Comparison of ENCODE assay signal across 1 cellular context in the genomic region with DNA sequence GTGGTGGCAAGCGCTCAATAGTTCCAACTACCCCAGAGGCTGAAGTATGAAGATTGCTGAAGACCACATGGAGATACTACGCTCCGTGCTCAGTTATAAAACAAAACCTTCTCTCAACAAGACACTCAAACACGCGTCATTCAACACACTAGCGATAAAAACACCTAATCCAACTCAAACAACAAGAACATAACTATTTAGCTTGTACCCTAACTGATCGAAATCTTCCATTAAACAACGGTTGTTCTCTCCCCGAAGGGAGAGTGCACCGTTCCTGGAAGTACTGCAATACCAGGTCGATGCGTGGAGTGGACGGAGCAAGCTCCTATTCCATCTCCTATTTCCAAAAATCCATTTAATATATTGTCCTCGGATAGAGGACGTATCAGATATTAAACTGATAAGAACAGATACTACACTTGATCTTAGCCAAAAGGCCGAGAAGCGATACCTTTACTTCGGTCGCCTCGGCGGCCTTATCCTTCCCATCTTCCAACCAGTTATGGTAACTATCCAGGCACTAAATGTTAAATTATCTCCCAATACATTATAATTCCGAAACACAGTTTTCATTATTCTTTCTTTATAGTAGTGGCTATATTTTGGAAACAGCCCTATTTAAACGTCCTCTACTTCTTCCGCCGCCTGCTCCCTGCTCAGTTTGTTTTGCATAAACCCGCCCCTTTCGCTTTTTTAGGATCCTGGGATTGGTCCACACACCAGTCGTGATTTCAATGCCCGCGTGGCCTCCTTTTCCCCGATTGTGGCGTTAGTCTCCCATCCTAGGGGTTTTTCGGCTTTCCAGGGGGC.
TF ChIP-seq lines count a peak whose summit lies in the region.

No MANE protein-coding gene starts in this region.

TF ChIP-seq in HepG2, 621 proteins besides CTCF, POLR2A, EP300 and RAD21 (continued from another document):
- TF ChIP-seq, protein P1, sequence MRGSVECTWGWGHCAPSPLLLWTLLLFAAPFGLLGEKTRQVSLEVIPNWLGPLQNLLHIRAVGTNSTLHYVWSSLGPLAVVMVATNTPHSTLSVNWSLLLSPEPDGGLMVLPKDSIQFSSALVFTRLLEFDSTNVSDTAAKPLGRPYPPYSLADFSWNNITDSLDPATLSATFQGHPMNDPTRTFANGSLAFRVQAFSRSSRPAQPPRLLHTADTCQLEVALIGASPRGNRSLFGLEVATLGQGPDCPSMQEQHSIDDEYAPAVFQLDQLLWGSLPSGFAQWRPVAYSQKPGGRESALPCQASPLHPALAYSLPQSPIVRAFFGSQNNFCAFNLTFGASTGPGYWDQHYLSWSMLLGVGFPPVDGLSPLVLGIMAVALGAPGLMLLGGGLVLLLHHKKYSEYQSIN (CRISPR knock-in tag; IDR thresholded peaks at IDR 0.05; ENCODE audit: borderline replicate concordance) = peak; percentile 65; the same call in 1 of the 2 replicates
- TF ChIP-seq ZNF598 (CRISPR knock-in tag; IDR thresholded peaks at IDR 0.05; ENCODE audit: borderline replicate concordance) (no peak), IKZF1 (IDR thresholded peaks at IDR 0.05) (no peak), ZNF557 (CRISPR knock-in tag; IDR thresholded peaks at IDR 0.05) (peak; percentile 82; the same call in 1 of the 2 replicates), HNRNPUL1 (IDR thresholded peaks at IDR 0.05; ENCODE audit: low read depth, low read length) (no peak), STAG1 (CRISPR knock-in tag; IDR thresholded peaks at IDR 0.05) (peak; percentile 17; the same call in 1 of the 2 replicates), ATAD3A (CRISPR knock-in tag; IDR thresholded peaks at IDR 0.05) (no peak), ZMYM4 (CRISPR knock-in tag; IDR thresholded peaks at IDR 0.05) (peak; percentile 63; the same call in 1 of the 2 replicates), SIX4 (CRISPR knock-in tag; IDR thresholded peaks at IDR 0.05) (peak; percentile 68), ARHGAP35 (CRISPR knock-in tag; IDR thresholded peaks at IDR 0.05; ENCODE audit: borderline replicate concordance) (peak; percentile 59; the same call in 1 of the 2 replicates), ZNF101 (CRISPR knock-in tag; IDR thresholded peaks at IDR 0.05; ENCODE audit: borderline replicate concordance, low read depth) (peak; percentile 77; the same call in 1 of the 2 replicates), ZKSCAN1 (IDR thresholded peaks at IDR 0.05; ENCODE audit: low read length) (peak; percentile 71; the same call in 1 of the 2 replicates), NFKBIZ (CRISPR knock-in tag; IDR thresholded peaks at IDR 0.05) (peak; percentile 87; the same call in 1 of the 2 replicates), SNAI1 (CRISPR knock-in tag; IDR thresholded peaks at IDR 0.05; ENCODE audit: borderline replicate concordance) (no peak), SNAPC2 (CRISPR knock-in tag; IDR thresholded peaks at IDR 0.05) (peak; percentile 100), TCF7L2 (IDR thresholded peaks at IDR 0.05; ENCODE audit: low read depth, low read length) (no peak), ZNF7 (CRISPR knock-in tag; IDR thresholded peaks at IDR 0.05) (peak; percentile 68), SP140L (CRISPR knock-in tag; IDR thresholded peaks at IDR 0.05; ENCODE audit: borderline replicate concordance) (peak; percentile 97), ZMAT3 (CRISPR knock-in tag; conservative IDR thresholded peaks at IDR 0.05) (peak; percentile 29; the same call in 1 of the 2 replicates), ZSCAN12 (CRISPR knock-in tag; IDR thresholded peaks at IDR 0.05) (peak; percentile 75; the same call in 1 of the 2 replicates), NCOA5 (CRISPR knock-in tag; IDR thresholded peaks at IDR 0.05) (peak; percentile 97), SRSF9 (IDR thresholded peaks at IDR 0.05; ENCODE audit: borderline replicate concordance, insufficient read depth, low read depth, low read length, poor library complexity, severe bottlenecking) (no peak), SATB2 (CRISPR knock-in tag; IDR thresholded peaks at IDR 0.05) (no peak), SAP130 (CRISPR knock-in tag; IDR thresholded peaks at IDR 0.05; ENCODE audit: low read depth) (peak; percentile 78; the same call in 1 of the 2 replicates)
- TF ChIP-seq, protein P2, sequence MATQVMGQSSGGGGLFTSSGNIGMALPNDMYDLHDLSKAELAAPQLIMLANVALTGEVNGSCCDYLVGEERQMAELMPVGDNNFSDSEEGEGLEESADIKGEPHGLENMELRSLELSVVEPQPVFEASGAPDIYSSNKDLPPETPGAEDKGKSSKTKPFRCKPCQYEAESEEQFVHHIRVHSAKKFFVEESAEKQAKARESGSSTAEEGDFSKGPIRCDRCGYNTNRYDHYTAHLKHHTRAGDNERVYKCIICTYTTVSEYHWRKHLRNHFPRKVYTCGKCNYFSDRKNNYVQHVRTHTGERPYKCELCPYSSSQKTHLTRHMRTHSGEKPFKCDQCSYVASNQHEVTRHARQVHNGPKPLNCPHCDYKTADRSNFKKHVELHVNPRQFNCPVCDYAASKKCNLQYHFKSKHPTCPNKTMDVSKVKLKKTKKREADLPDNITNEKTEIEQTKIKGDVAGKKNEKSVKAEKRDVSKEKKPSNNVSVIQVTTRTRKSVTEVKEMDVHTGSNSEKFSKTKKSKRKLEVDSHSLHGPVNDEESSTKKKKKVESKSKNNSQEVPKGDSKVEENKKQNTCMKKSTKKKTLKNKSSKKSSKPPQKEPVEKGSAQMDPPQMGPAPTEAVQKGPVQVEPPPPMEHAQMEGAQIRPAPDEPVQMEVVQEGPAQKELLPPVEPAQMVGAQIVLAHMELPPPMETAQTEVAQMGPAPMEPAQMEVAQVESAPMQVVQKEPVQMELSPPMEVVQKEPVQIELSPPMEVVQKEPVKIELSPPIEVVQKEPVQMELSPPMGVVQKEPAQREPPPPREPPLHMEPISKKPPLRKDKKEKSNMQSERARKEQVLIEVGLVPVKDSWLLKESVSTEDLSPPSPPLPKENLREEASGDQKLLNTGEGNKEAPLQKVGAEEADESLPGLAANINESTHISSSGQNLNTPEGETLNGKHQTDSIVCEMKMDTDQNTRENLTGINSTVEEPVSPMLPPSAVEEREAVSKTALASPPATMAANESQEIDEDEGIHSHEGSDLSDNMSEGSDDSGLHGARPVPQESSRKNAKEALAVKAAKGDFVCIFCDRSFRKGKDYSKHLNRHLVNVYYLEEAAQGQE (IDR thresholded peaks at IDR 0.05; ENCODE audit: borderline replicate concordance in 1 of 2, low read depth in 1 of 2, low read length in 2 of 2) = peak in 1 of 2 experiments; percentile 79; a peak in 2 of 4 replicates
- TF ChIP-seq, protein P3, sequence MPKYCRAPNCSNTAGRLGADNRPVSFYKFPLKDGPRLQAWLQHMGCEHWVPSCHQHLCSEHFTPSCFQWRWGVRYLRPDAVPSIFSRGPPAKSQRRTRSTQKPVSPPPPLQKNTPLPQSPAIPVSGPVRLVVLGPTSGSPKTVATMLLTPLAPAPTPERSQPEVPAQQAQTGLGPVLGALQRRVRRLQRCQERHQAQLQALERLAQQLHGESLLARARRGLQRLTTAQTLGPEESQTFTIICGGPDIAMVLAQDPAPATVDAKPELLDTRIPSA (CRISPR knock-in tag; IDR thresholded peaks at IDR 0.05; ENCODE audit: borderline replicate concordance) = no peak
- TF ChIP-seq, protein P4, sequence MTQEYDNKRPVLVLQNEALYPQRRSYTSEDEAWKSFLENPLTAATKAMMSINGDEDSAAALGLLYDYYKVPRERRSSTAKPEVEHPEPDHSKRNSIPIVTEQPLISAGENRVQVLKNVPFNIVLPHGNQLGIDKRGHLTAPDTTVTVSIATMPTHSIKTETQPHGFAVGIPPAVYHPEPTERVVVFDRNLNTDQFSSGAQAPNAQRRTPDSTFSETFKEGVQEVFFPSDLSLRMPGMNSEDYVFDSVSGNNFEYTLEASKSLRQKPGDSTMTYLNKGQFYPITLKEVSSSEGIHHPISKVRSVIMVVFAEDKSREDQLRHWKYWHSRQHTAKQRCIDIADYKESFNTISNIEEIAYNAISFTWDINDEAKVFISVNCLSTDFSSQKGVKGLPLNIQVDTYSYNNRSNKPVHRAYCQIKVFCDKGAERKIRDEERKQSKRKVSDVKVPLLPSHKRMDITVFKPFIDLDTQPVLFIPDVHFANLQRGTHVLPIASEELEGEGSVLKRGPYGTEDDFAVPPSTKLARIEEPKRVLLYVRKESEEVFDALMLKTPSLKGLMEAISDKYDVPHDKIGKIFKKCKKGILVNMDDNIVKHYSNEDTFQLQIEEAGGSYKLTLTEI (CRISPR knock-in tag; conservative IDR thresholded peaks at IDR 0.05) = peak; percentile 78; the same call in 1 of the 2 replicates
- TF ChIP-seq, protein P5, sequence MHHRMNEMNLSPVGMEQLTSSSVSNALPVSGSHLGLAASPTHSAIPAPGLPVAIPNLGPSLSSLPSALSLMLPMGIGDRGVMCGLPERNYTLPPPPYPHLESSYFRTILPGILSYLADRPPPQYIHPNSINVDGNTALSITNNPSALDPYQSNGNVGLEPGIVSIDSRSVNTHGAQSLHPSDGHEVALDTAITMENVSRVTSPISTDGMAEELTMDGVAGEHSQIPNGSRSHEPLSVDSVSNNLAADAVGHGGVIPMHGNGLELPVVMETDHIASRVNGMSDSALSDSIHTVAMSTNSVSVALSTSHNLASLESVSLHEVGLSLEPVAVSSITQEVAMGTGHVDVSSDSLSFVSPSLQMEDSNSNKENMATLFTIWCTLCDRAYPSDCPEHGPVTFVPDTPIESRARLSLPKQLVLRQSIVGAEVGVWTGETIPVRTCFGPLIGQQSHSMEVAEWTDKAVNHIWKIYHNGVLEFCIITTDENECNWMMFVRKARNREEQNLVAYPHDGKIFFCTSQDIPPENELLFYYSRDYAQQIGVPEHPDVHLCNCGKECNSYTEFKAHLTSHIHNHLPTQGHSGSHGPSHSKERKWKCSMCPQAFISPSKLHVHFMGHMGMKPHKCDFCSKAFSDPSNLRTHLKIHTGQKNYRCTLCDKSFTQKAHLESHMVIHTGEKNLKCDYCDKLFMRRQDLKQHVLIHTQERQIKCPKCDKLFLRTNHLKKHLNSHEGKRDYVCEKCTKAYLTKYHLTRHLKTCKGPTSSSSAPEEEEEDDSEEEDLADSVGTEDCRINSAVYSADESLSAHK (CRISPR knock-in tag; IDR thresholded peaks at IDR 0.05; ENCODE audit: borderline replicate concordance) = 0 out of 2 replicates have a peak, but pooled peaks have one; percentile 81
- TF ChIP-seq, protein P6, sequence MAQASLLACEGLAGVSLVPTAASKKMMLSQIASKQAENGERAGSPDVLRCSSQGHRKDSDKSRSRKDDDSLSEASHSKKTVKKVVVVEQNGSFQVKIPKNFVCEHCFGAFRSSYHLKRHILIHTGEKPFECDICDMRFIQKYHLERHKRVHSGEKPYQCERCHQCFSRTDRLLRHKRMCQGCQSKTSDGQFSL (CRISPR knock-in tag; IDR thresholded peaks at IDR 0.05) = peak; percentile 53; the same call in 1 of the 2 replicates
- TF ChIP-seq, protein P7, sequence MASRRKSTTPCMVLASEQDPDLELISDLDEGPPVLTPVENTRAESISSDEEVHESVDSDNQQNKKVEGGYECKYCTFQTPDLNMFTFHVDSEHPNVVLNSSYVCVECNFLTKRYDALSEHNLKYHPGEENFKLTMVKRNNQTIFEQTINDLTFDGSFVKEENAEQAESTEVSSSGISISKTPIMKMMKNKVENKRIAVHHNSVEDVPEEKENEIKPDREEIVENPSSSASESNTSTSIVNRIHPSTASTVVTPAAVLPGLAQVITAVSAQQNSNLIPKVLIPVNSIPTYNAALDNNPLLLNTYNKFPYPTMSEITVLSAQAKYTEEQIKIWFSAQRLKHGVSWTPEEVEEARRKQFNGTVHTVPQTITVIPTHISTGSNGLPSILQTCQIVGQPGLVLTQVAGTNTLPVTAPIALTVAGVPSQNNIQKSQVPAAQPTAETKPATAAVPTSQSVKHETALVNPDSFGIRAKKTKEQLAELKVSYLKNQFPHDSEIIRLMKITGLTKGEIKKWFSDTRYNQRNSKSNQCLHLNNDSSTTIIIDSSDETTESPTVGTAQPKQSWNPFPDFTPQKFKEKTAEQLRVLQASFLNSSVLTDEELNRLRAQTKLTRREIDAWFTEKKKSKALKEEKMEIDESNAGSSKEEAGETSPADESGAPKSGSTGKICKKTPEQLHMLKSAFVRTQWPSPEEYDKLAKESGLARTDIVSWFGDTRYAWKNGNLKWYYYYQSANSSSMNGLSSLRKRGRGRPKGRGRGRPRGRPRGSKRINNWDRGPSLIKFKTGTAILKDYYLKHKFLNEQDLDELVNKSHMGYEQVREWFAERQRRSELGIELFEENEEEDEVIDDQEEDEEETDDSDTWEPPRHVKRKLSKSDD (CRISPR knock-in tag; IDR thresholded peaks at IDR 0.05; ENCODE audit: low read depth) = peak; percentile 61; the same call in 1 of the 2 replicates
- TF ChIP-seq, protein P8, sequence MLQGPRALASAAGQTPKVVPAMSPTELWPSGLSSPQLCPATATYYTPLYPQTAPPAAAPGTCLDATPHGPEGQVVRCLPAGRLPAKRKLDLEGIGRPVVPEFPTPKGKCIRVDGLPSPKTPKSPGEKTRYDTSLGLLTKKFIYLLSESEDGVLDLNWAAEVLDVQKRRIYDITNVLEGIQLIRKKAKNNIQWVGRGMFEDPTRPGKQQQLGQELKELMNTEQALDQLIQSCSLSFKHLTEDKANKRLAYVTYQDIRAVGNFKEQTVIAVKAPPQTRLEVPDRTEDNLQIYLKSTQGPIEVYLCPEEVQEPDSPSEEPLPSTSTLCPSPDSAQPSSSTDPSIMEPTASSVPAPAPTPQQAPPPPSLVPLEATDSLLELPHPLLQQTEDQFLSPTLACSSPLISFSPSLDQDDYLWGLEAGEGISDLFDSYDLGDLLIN (CRISPR knock-in tag; IDR thresholded peaks at IDR 0.05; ENCODE audit: borderline replicate concordance) = no peak; the same call in 1 of the 2 replicates
- TF ChIP-seq, protein P9, sequence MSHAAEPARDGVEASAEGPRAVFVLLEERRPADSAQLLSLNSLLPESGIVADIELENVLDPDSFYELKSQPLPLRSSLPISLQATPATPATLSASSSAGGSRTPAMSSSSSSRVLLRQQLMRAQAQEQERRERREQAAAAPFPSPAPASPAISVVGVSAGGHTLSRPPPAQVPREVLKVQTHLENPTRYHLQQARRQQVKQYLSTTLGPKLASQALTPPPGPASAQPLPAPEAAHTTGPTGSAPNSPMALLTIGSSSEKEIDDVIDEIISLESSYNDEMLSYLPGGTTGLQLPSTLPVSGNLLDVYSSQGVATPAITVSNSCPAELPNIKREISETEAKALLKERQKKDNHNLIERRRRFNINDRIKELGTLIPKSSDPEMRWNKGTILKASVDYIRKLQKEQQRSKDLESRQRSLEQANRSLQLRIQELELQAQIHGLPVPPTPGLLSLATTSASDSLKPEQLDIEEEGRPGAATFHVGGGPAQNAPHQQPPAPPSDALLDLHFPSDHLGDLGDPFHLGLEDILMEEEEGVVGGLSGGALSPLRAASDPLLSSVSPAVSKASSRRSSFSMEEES (CRISPR knock-in tag; IDR thresholded peaks at IDR 0.05) = peak; percentile 86; the same call in 1 of the 2 replicates
